16 cellular contexts compared by ENCODE assay signal in genomic region chrX:51866156-51866555, GRCh38. TPM values are rescaled to one million over a fixed set of nuclear protein-coding genes. Genes with fewer than 3 reads are reported as not detected.
DNase-seq lines count a peak whose midpoint lies in the region; ATAC-seq and TF ChIP-seq lines count a peak whose summit lies in the region.
"Had no signal": no experiment of that assay in that cellular context is flagged by ENCODE, and none has a peak within 500 bp of the region (broad histone marks: within the 10 kb centered on the region; RNA-seq: fewer than 3 reads in every experiment).

No MANE protein-coding gene starts in this region.

- no peaks in the 10 kb centered on the region for H3K4me1 ChIP-seq in adipocyte (ENCODE audit: control insufficient read depth, insufficient read depth, low read length)

- TF ChIP-seq CTCF in choroid plexus epithelial cell (conservative IDR thresholded peaks at IDR 0.05; ENCODE audit: low read depth, low read length) = no peak

- H3K4me1 Mint-ChIP-seq in naive thymus-derived CD8-positive, alpha-beta T cell = peaks cover 3 to 34% (median 24%) of the 10 kb centered on the region in 4 donors

- no peak overlapping the region for H3K4me3 Mint-ChIP-seq in naive thymus-derived CD8-positive, alpha-beta T cell
- H3K4me3 Mint-ChIP-seq: CD4-positive, alpha-beta memory T cell had no signal

- H3K9ac ChIP-seq in adipocyte (ENCODE audit: low read length) = no peak overlapping the region

- POLR2A ChIA-PET in naive thymus-derived CD8-positive, alpha-beta T cell (lab: Charles Lee) = no interaction called here

- H3K27ac Mint-ChIP-seq in naive thymus-derived CD8-positive, alpha-beta T cell = peak overlapping the region in 1 of 10 donors; percentile 1
- H3K27ac Mint-ChIP-seq: CD4-positive, alpha-beta memory T cell had no signal

- peaks cover 4 to 22% (median 22%) of the 10 kb centered on the region in 3 donors for H3K36me3 Mint-ChIP-seq in naive thymus-derived CD8-positive, alpha-beta T cell

- H3K27me3 ChIP-seq in adipocyte (replicated peaks; ENCODE audit: control insufficient read depth, insufficient read depth, low read length) = no peaks in the 10 kb centered on the region

- peaks cover 17% of the 10 kb centered on the region for H3K9me3 ChIP-seq in adipocyte (ENCODE audit: control insufficient read depth, low read length)

- ATAC-seq in GM21825 (IDR thresholded peaks at IDR 0.05; ENCODE audit: unreplicated experiment) = no peak
- ATAC-seq in naive thymus-derived CD8-positive, alpha-beta T cell = no peak
- no peak for ATAC-seq in HG03354 (IDR thresholded peaks at IDR 0.05; ENCODE audit: poor library complexity, severe bottlenecking, unreplicated experiment)

- peaks cover 0 to 14% (median 5%) of the 10 kb centered on the region in 9 donors for H3K9me3 Mint-ChIP-seq in naive thymus-derived CD8-positive, alpha-beta T cell

- no peaks in the 10 kb centered on the region for H3K27me3 Mint-ChIP-seq in naive thymus-derived CD8-positive, alpha-beta T cell
- H3K27me3 Mint-ChIP-seq: CD4-positive, alpha-beta memory T cell had no signal

- H3K4me3 ChIP-seq in adipocyte (ENCODE audit: low read length) (no peak overlapping the region), choroid plexus epithelial cell (ENCODE audit: low read depth, low read length) (no peak overlapping the region)

- peak; percentile 2 for DNase-seq in AG08396 (ENCODE audit: low spot score)
- peak; percentile 4 for DNase-seq in adipocyte (ENCODE audit: low read depth)
- DNase-seq in choroid plexus epithelial cell (ENCODE audit: low read depth) = peak; percentile 73
- DNase-seq in foreskin melanocyte = peak; percentile 75
- DNase-seq in pons (ENCODE audit: low spot score) = no peak
- DNase-seq in naive thymus-derived CD8-positive, alpha-beta T cell = no peak
- DNase-seq: CD4-positive, alpha-beta memory T cell; DMS79; NCI-H1436; NCI-H2029; NCI-H2171; NCI-H446; NCI-H69; Right ventricle myocardium superior had no signal

- no peaks in the 10 kb centered on the region for H3K36me3 ChIP-seq in adipocyte (ENCODE audit: control insufficient read depth, insufficient read depth, low read length, severe bottlenecking)

RNA-seq across cellular contexts. Expression of gene MAGED1, which starts 27.3 kb away (rescaled TPM):
- 10 to 100 TPM; 38.6 to 40.5 TPM for total RNA-seq in naive thymus-derived CD8-positive, alpha-beta T cell
- 10 to 100 TPM; 48.7 to 81.9 (median 49.9) TPM for polyA plus RNA-seq in naive thymus-derived CD8-positive, alpha-beta T cell

Comparison
In these comparisons a context has a peak if more than half of its experiments do, and no peak if none do; other contexts are left out.
1. DNase-seq: peak in AG08396 (single experiment), adipocyte (single experiment), choroid plexus epithelial cell (single experiment) and foreskin melanocyte (single experiment); none in pons (single experiment) and naive thymus-derived CD8-positive, alpha-beta T cell (0 of 10).